Comparison of ENCODE assay signal across 1 cellular context in the genomic region with DNA sequence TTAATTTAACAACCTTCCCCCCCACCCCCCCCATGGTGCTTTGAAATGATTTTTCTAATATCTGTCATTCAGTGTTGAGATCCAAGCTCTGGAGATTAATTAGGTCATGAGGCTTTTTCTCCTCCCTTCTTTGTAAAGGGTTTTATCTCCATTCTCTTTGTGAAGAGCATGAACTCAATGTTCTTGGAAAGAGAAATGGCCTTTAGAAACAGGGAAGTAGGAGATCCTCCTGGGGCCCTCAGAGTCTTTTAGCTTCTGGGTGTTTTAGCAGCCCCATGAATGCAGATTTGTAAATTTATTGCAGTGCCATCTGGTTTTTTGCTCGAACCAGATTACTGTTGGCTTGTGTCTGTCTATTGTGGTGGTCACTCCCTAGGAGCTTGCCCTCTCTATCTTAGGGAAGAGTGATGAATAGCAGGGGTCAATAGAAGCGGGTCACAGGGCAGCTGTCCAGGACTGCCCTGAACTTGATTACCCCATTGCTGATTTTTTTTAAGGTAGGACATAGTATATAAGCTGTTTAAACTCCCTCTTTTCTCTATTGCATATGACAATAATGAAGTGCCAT.
TF ChIP-seq lines count a peak whose summit lies in the region.

No MANE protein-coding gene starts in this region.

TF ChIP-seq in SK-N-SH treated with all-trans-retinoic acid at 6 μM for 48 hours, 23 proteins besides CTCF, POLR2A, EP300 and RAD21 (continued from another document):
- no peak for TF ChIP-seq ZNF565 (CRISPR knock-in tag; conservative IDR thresholded peaks at IDR 0.05; ENCODE audit: low read depth)
- no peak for TF ChIP-seq OSR1 (CRISPR knock-in tag; IDR thresholded peaks at IDR 0.05)
- no peak for TF ChIP-seq ZFP3 (CRISPR knock-in tag; IDR thresholded peaks at IDR 0.05)
- TF ChIP-seq TCF4 (CRISPR knock-in tag; IDR thresholded peaks at IDR 0.05; ENCODE audit: borderline replicate concordance) = no peak
- TF ChIP-seq ARNTL (CRISPR knock-in tag; IDR thresholded peaks at IDR 0.05; ENCODE audit: borderline replicate concordance, low read depth) = no peak
- no peak for TF ChIP-seq GLIS3 (CRISPR knock-in tag; IDR thresholded peaks at IDR 0.05)
- no peak for TF ChIP-seq TOX (CRISPR knock-in tag; IDR thresholded peaks at IDR 0.05; ENCODE audit: borderline replicate concordance)
- TF ChIP-seq, protein P1, sequence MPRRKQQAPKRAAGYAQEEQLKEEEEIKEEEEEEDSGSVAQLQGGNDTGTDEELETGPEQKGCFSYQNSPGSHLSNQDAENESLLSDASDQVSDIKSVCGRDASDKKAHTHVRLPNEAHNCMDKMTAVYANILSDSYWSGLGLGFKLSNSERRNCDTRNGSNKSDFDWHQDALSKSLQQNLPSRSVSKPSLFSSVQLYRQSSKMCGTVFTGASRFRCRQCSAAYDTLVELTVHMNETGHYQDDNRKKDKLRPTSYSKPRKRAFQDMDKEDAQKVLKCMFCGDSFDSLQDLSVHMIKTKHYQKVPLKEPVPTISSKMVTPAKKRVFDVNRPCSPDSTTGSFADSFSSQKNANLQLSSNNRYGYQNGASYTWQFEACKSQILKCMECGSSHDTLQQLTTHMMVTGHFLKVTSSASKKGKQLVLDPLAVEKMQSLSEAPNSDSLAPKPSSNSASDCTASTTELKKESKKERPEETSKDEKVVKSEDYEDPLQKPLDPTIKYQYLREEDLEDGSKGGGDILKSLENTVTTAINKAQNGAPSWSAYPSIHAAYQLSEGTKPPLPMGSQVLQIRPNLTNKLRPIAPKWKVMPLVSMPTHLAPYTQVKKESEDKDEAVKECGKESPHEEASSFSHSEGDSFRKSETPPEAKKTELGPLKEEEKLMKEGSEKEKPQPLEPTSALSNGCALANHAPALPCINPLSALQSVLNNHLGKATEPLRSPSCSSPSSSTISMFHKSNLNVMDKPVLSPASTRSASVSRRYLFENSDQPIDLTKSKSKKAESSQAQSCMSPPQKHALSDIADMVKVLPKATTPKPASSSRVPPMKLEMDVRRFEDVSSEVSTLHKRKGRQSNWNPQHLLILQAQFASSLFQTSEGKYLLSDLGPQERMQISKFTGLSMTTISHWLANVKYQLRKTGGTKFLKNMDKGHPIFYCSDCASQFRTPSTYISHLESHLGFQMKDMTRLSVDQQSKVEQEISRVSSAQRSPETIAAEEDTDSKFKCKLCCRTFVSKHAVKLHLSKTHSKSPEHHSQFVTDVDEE (CRISPR knock-in tag; IDR thresholded peaks at IDR 0.05) = no peak
- no peak for TF ChIP-seq ESRRG (CRISPR knock-in tag; IDR thresholded peaks at IDR 0.05)
- no peak for TF ChIP-seq ZNF8 (CRISPR knock-in tag; IDR thresholded peaks at IDR 0.05)
- TF ChIP-seq ZNF70 (CRISPR knock-in tag; IDR thresholded peaks at IDR 0.05) = no peak
- no peak for TF ChIP-seq SNAI2 (CRISPR knock-in tag; IDR thresholded peaks at IDR 0.05)
- TF ChIP-seq RARB (CRISPR knock-in tag; IDR thresholded peaks at IDR 0.05) = no peak
